ENCODE assay signal across 8 cellular contexts in the genomic region with DNA sequence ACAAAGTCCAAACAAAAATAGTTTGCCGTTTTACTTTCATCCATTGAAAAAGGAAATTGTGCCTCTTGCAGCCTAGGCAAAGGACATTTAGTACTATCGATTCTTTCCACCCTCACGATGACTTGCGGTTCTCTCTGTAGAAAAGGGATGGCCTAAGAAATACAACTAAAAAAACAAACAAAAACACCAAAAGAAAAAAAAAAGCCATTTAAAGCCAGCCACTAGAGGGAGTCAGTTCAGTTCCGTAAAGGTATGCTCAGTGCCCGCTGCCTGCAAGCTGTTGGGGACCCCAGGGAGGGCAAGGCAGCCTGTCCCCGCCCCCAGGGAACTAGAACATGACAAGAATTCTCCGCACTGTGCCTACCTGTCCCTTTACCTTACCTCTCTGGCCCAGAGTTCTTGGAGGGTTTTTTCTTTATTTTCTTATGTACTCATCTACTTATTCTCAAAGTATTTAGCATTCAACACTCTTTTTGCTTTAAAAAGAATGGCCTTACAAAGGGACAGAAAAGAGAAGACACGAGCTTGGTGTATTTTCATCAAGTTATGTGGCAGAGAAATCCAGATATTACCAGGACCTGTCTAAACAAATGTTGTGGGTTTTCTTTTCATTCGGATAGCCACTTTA. TPM values are rescaled to one million over a fixed set of nuclear protein-coding genes. Genes with fewer than 3 reads are reported as not detected.
DNase-seq lines count a peak whose midpoint lies in the region; ATAC-seq and TF ChIP-seq lines count a peak whose summit lies in the region.

No MANE protein-coding gene starts in this region.

- 28 to 34% methylated on average over 5 to 9 of the region's 10 CpGs for WGBS in gastroesophageal sphincter (ENCODE audit: low coverage in 1 of 2), 2 donors

- no peak overlapping the region for H3K27ac Mint-ChIP-seq in activated T-cell treated with anti-CD3 and anti-CD28 coated beads, Interleukin-2, amount 50 U/mL, for 24 hours

- H3K4me1 Mint-ChIP-seq in activated T-cell treated with anti-CD3 and anti-CD28 coated beads, Interleukin-2, amount 50 U/mL, for 24 hours (ENCODE audit: low read depth) = peaks cover 18% of the 10 kb centered on the region

- peaks cover 0 to 8% (median 0%) of the 10 kb centered on the region in 3 donors for H3K4me1 ChIP-seq in gastroesophageal sphincter

- H3K9me3 ChIP-seq in gastroesophageal sphincter = no peaks in the 10 kb centered on the region

- H3K4me3 ChIP-seq in gastroesophageal sphincter = no peak overlapping the region

- peaks cover 6% of the 10 kb centered on the region for H3K27me3 ChIP-seq in gastroesophageal sphincter

- H3K4me3 Mint-ChIP-seq in activated T-cell treated with anti-CD3 and anti-CD28 coated beads, Interleukin-2, amount 50 U/mL, for 24 hours = no peak overlapping the region

- ATAC-seq in GM21576 (IDR thresholded peaks at IDR 0.05; ENCODE audit: unreplicated experiment) (peak; percentile 44), gastroesophageal sphincter (no peak), GM18519 (IDR thresholded peaks at IDR 0.05; ENCODE audit: low FRiP score, unreplicated experiment) (no peak), GM19467 (IDR thresholded peaks at IDR 0.05; ENCODE audit: unreplicated experiment) (no peak)

- TF ChIP-seq CTCF in gastroesophageal sphincter (IDR thresholded peaks at IDR 0.05) = peak; percentile 43 to 66 (median 56)

- H3K36me3 Mint-ChIP-seq in activated T-cell treated with anti-CD3 and anti-CD28 coated beads, Interleukin-2, amount 50 U/mL, for 24 hours (ENCODE audit: low read depth) = no peaks in the 10 kb centered on the region

- peaks cover 37% of the 10 kb centered on the region for H3K27me3 Mint-ChIP-seq in activated T-cell treated with anti-CD3 and anti-CD28 coated beads, Interleukin-2, amount 50 U/mL, for 24 hours

- no peak for TF ChIP-seq POLR2A in gastroesophageal sphincter (IDR thresholded peaks at IDR 0.05)

- DNase-seq in COR-L47 (lab: John Stamatoyannopoulos, UW) (peak; percentile 30), NOMO-1 (lab: John Stamatoyannopoulos, UW; ENCODE audit: unreplicated experiment in 2 of 2) (peak; percentile 39 to 54), retina (peak; percentile 51)
- peak; percentile 50 for DNase-seq in activated T-cell treated with anti-CD3 and anti-CD28 coated beads, Interleukin-2, amount 50 U/mL, for 24 hours

- peaks cover 0 to 5% of the 10 kb centered on the region in 2 donors for H3K36me3 ChIP-seq in gastroesophageal sphincter

- no peak overlapping the region for H3K27ac ChIP-seq in gastroesophageal sphincter

- no peak for TF ChIP-seq EP300 in gastroesophageal sphincter (IDR thresholded peaks at IDR 0.05)

- H3K9me3 Mint-ChIP-seq in activated T-cell treated with anti-CD3 and anti-CD28 coated beads, Interleukin-2, amount 50 U/mL, for 24 hours = no peaks in the 10 kb centered on the region

RNA-seq across cellular contexts. Expression of gene NR2E3, which starts 29.9 kb away (rescaled TPM):
- total RNA-seq in gastroesophageal sphincter = not detected
